ENCODE assay signal across 9 cellular contexts in genomic region chr11:44601471-44602370, GRCh38. TPM values are rescaled to one million over a fixed set of nuclear protein-coding genes. Genes with fewer than 3 reads are reported as not detected.
DNase-seq lines count a peak whose midpoint lies in the region; ATAC-seq and TF ChIP-seq lines count a peak whose summit lies in the region.
"Had no signal": no experiment of that assay in that cellular context is flagged by ENCODE, and none has a peak within 500 bp of the region (broad histone marks: within the 10 kb centered on the region; RNA-seq: fewer than 3 reads in every experiment).

No MANE protein-coding gene starts in this region.

- ATAC-seq in GM18870 (IDR thresholded peaks at IDR 0.05; ENCODE audit: unreplicated experiment) = peak; percentile 39
- no peak for ATAC-seq in naive thymus-derived CD8-positive, alpha-beta T cell

- H3K9ac ChIP-seq in skeletal muscle satellite cell (ENCODE audit: low read depth, low read length) = no peak overlapping the region

- H3K27me3 ChIP-seq in skeletal muscle satellite cell (ENCODE audit: control insufficient read depth, insufficient read depth, low read length) = no peaks in the 10 kb centered on the region

- no peak overlapping the region for H3K27ac ChIP-seq in HEK293 (ENCODE audit: extremely low read depth, low read depth, low read length)
- H3K27ac ChIP-seq in caudate nucleus (ENCODE audit: low read depth, low read length) = no peak overlapping the region

- H3K4me3 ChIP-seq in HEK293 (ENCODE audit: low read depth, low read length) = no peak overlapping the region
- H3K4me3 ChIP-seq in skeletal muscle satellite cell (ENCODE audit: low read length) = no peak overlapping the region

- H3K9me3 ChIP-seq in HEK293 (ENCODE audit: control insufficient read depth, insufficient read depth, low read depth, low read length) (no peaks in the 10 kb centered on the region), skeletal muscle satellite cell (replicated peaks; ENCODE audit: low read length) (no peaks in the 10 kb centered on the region)

- peak; percentile 85 for DNase-seq in SW480 (ENCODE audit: low spot score)
- no peak for DNase-seq in caudate nucleus (lab: John Stamatoyannopoulos, UW)
- no peak for DNase-seq in NCI-H774 (lab: John Stamatoyannopoulos, UW)
- no peak for DNase-seq in amygdala (lab: John Stamatoyannopoulos, UW)
- DNase-seq in naive thymus-derived CD8-positive, alpha-beta T cell = no peak
- DNase-seq: NCI-H510A had no signal

- peaks cover 0 to 16% (median 8%) of the 10 kb centered on the region in 3 donors for H3K36me3 Mint-ChIP-seq in naive thymus-derived CD8-positive, alpha-beta T cell

- H3K27me3 Mint-ChIP-seq in naive thymus-derived CD8-positive, alpha-beta T cell = no peaks in the 10 kb centered on the region

- TF ChIP-seq CTCF in HEK293 (tag by site-specific recombination; IDR thresholded peaks at IDR 0.05) = no peak

- CTCF ChIA-PET in HEK293 (lab: Yijun Ruan, JAX) = interaction anchor here (0.7 to 1.4 kb wide), 4 partner anchors 15 to 334 kb away, joined by 3 to 7 read pairs (median 4); no protein-coding TSS in a partner anchor

- H3K36me3 ChIP-seq in HEK293 (ENCODE audit: control insufficient read depth in 2 of 2, insufficient read depth in 1 of 2, low read length in 2 of 2) (no peaks in the 10 kb centered on the region), skeletal muscle satellite cell (ENCODE audit: insufficient read depth, low read length) (peaks cover 19% of the 10 kb centered on the region)

- H3K9me3 Mint-ChIP-seq in naive thymus-derived CD8-positive, alpha-beta T cell = no peaks in the 10 kb centered on the region

- peak overlapping the region; percentile 54 for H3K4me2 ChIP-seq in skeletal muscle satellite cell (ENCODE audit: low read length)

- peaks cover 9 to 57% (median 20%) of the 10 kb centered on the region in 4 donors for H3K4me1 Mint-ChIP-seq in naive thymus-derived CD8-positive, alpha-beta T cell

- H3K27ac Mint-ChIP-seq in naive thymus-derived CD8-positive, alpha-beta T cell = peak overlapping the region in 3 of 10 donors; percentile 21 to 66 (median 46)

- POLR2A ChIA-PET in HEK293 (lab: Yijun Ruan, JAX) = no interaction called here
- POLR2A ChIA-PET in naive thymus-derived CD8-positive, alpha-beta T cell (lab: Charles Lee) = interaction anchor here (0.7 to 8.8 kb wide), 2 partner anchors 9 to 16 kb away, joined by 3 to 70 read pairs; no protein-coding TSS in a partner anchor

- H3K4me1 ChIP-seq in HEK293 (ENCODE audit: control insufficient read depth, insufficient read depth, low read length) = no peaks in the 10 kb centered on the region
- peaks cover 39% of the 10 kb centered on the region for H3K4me1 ChIP-seq in skeletal muscle satellite cell (ENCODE audit: control insufficient read depth, insufficient read depth, low read length)

- H3K4me3 Mint-ChIP-seq in naive thymus-derived CD8-positive, alpha-beta T cell = no peak overlapping the region

TF ChIP-seq in HEK293, 187 proteins besides CTCF, POLR2A, EP300 and RAD21:
- TF ChIP-seq ZFHX2 (tag by site-specific recombination; conservative IDR thresholded peaks at IDR 0.05) = no peak
- TF ChIP-seq PBX3 (CRISPR knock-in tag; IDR thresholded peaks at IDR 0.05) = no peak
- no peak for TF ChIP-seq ZSCAN30 (tag by site-specific recombination; IDR thresholded peaks at IDR 0.05)
- TF ChIP-seq YY1 (tag by site-specific recombination; IDR thresholded peaks at IDR 0.05) = no peak
- TF ChIP-seq ZNF19 (tag by site-specific recombination; IDR thresholded peaks at IDR 0.05; ENCODE audit: low read depth) = no peak
- TF ChIP-seq ZNF785 (tag by site-specific recombination; IDR thresholded peaks at IDR 0.05) = no peak
- no peak for TF ChIP-seq ZNF121 (tag by site-specific recombination; IDR thresholded peaks at IDR 0.05)
- TF ChIP-seq ZNF768 (tag by site-specific recombination; IDR thresholded peaks at IDR 0.05) = 0 out of 2 replicates have a peak, but pooled peaks have one; percentile 18

RNA-seq across cellular contexts. Expression of gene CD82, which starts 36.3 kb away (rescaled TPM):
- 18.3 and 50.5 TPM in 2 replicates for total RNA-seq in skeletal muscle satellite cell (2012; rRNA removed)
- 10 to 100 TPM; 24.1 to 28.7 TPM for total RNA-seq in naive thymus-derived CD8-positive, alpha-beta T cell
- 10 to 100 TPM; 21.1 to 29.9 (median 21.1) TPM for polyA plus RNA-seq in naive thymus-derived CD8-positive, alpha-beta T cell
